Comparison of ENCODE assay signal across 9 cellular contexts in the genomic region with DNA sequence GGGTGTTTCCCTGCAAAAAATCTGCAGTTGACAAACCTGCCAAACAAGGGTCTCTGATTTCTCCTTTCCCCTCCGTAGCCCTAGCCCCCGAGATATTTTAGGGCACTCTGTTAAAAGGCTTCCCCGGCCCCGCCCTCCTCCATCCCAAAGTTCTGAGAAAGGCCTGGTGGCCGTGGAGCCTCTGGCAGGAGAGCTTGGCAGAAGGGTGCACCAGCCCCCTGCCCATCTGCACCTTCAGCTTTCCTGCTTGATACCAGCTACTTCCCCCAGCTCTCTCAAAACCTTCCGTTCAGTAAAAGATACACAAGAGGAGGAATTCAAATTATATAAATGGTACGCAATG. TPM values are rescaled to one million over a fixed set of nuclear protein-coding genes. Genes with fewer than 3 reads are reported as not detected.
DNase-seq lines count a peak whose midpoint lies in the region; ATAC-seq and TF ChIP-seq lines count a peak whose summit lies in the region.
"Had no signal": no experiment of that assay in that cellular context is flagged by ENCODE, and none has a peak within 500 bp of the region (broad histone marks: within the 10 kb centered on the region; RNA-seq: fewer than 3 reads in every experiment).

No MANE protein-coding gene starts in this region.

- CTCF ChIA-PET in Caco-2 (lab: Charles Lee) = interaction anchor here (0.9 to 1.0 kb wide), 3 partner anchors 19 to 712 kb away, joined by 3 to 5 read pairs (median 3); no protein-coding TSS in a partner anchor

- peak overlapping the region; percentile 71 for H2BK5ac ChIP-seq in trophoblast cell (ENCODE audit: low read depth, low read length, poor library complexity)

- peak overlapping the region; percentile 82 for H3K18ac ChIP-seq in trophoblast cell (ENCODE audit: low read length)

- H4K12ac ChIP-seq in trophoblast cell (ENCODE audit: low read depth, low read length) = peak overlapping the region; percentile 79

- intact Hi-C loops in Caco-2 (cut with micrococcal nuclease; ENCODE audit: unreplicated experiment) = loop anchor here (2.0 kb wide), 1 partner anchor 65 kb away; a partner anchor contains a TSS

- DNase-seq in Caco-2 (peak in 1 of 2 experiments; percentile 1), SJSA1 (ENCODE audit: low read depth in 1 of 2, low spot score in 2 of 2) (peak in 1 of 2 experiments; percentile 43), fibroblast of lung (ENCODE audit: low read depth in 2 of 2) (no peak), trophoblast cell (no peak), RPMI8226 (no peak)
- DNase-seq in activated CD4-positive, CD25-positive, alpha-beta regulatory T cell (lab: John Stamatoyannopoulos, UW) = no peak
- DNase-seq: NCI-H187 treated with DMSO at 0.1 percent for 48 hours had no signal

- H3K4me1 ChIP-seq in Caco-2 = peaks cover 39% of the 10 kb centered on the region
- H3K4me1 ChIP-seq in SJSA1 (replicated peaks) = peaks cover 22% of the 10 kb centered on the region
- H3K4me1 ChIP-seq in fibroblast of lung (ENCODE audit: control insufficient read depth, extremely low read depth, insufficient read depth, low read length) = peaks cover 5% of the 10 kb centered on the region
- peaks cover 24 to 31% of the 10 kb centered on the region in 2 experiments for H3K4me1 ChIP-seq in trophoblast cell (ENCODE audit: control insufficient read depth in 1 of 2, insufficient read depth in 2 of 2, low read length in 2 of 2)

- H3K4me1 Mint-ChIP-seq in Caco-2 (ENCODE audit: low read depth, unreplicated experiment) = peaks cover 38% of the 10 kb centered on the region

- ATAC-seq in GM19328 (IDR thresholded peaks at IDR 0.05; ENCODE audit: unreplicated experiment) = no peak
- no peak for ATAC-seq in GM21526 (IDR thresholded peaks at IDR 0.05; ENCODE audit: low FRiP score, unreplicated experiment)

- POLR2A ChIA-PET in Caco-2 (lab: Charles Lee) = interaction anchor here (0.6 to 1.0 kb wide), 4 partner anchors 14 to 30 kb away, joined by 4 to 10 read pairs (median 5); no protein-coding TSS in a partner anchor

- peaks cover 18% of the 10 kb centered on the region for H3K79me1 ChIP-seq in trophoblast cell (ENCODE audit: low read length)

- H3K27me3 Mint-ChIP-seq in Caco-2 (ENCODE audit: insufficient read depth, unreplicated experiment) = no peaks in the 10 kb centered on the region

- peak overlapping the region; percentile 99 for H4K91ac ChIP-seq in trophoblast cell (ENCODE audit: low read depth, low read length)

- H3K4me3 ChIP-seq in Caco-2 (ENCODE audit: low read depth, low read length) (peak overlapping the region; percentile 91; the same call in 1 of the 2 replicates), SJSA1 (peak overlapping the region; percentile 99), fibroblast of lung (replicated peaks in 1 of 4; ENCODE audit: control extremely low read depth in 1 of 4, insufficient read depth in 1 of 4, low read depth in 3 of 4, low read length in 4 of 4) (peak overlapping the region in 2 of 4 experiments; percentile 52 to 94), trophoblast cell (ENCODE audit: low read depth, low read length) (peak overlapping the region; percentile 69)

- H3K27me3 ChIP-seq in Caco-2 (replicated peaks; ENCODE audit: control insufficient read depth, insufficient read depth, low read length) (no peaks in the 10 kb centered on the region), SJSA1 (replicated peaks) (no peaks in the 10 kb centered on the region), fibroblast of lung (ENCODE audit: control insufficient read depth, insufficient read depth, low read length) (no peaks in the 10 kb centered on the region), trophoblast cell (ENCODE audit: insufficient read depth, low read length) (no peaks in the 10 kb centered on the region)

- no peak overlapping the region for H3K23ac ChIP-seq in trophoblast cell (ENCODE audit: low read length)

- H3K9me3 ChIP-seq in Caco-2 (peaks cover 17% of the 10 kb centered on the region), SJSA1 (replicated peaks) (no peaks in the 10 kb centered on the region), fibroblast of lung (ENCODE audit: control insufficient read depth, insufficient read depth, low read depth, low read length) (no peaks in the 10 kb centered on the region), trophoblast cell (ENCODE audit: insufficient read depth, low read depth, low read length) (peaks cover 5% of the 10 kb centered on the region)

- peak overlapping the region; percentile 70 for H3K4me2 ChIP-seq in fibroblast of lung (ENCODE audit: extremely low read depth, insufficient read depth, low read length)
- peak overlapping the region; percentile 88 for H3K4me2 ChIP-seq in trophoblast cell (ENCODE audit: low read length)

- H2AFZ ChIP-seq in fibroblast of lung (ENCODE audit: low read length) (peak overlapping the region; percentile 57), trophoblast cell (ENCODE audit: insufficient read depth, low read length, poor library complexity) (peak overlapping the region; percentile 92)

- peaks cover 16% of the 10 kb centered on the region for H3K36me3 Mint-ChIP-seq in Caco-2 (ENCODE audit: insufficient read depth, unreplicated experiment)

- H2AK5ac ChIP-seq in trophoblast cell (ENCODE audit: low read length) = peak overlapping the region; percentile 98

- H3K9ac ChIP-seq in fibroblast of lung (ENCODE audit: insufficient read depth, low read length) (peak overlapping the region; percentile 53), trophoblast cell (ENCODE audit: low read length) (no peak overlapping the region)

- H3K36me3 ChIP-seq in Caco-2 (ENCODE audit: control insufficient read depth, insufficient read depth, low read length) (peaks cover 4% of the 10 kb centered on the region; the same call in 1 of the 2 replicates), SJSA1 (peaks cover 30% of the 10 kb centered on the region), fibroblast of lung (ENCODE audit: control insufficient read depth, insufficient read depth, low read length) (no peaks in the 10 kb centered on the region), trophoblast cell (ENCODE audit: control insufficient read depth in 1 of 2, insufficient read depth in 2 of 2, low read length in 2 of 2) (peaks cover 7% of the 10 kb centered on the region in 2 experiments)

- BruUV-seq in Caco-2 (replicated peaks; lab: Mats Ljungman, UMichigan) = no TSS peak

- H3K79me2 ChIP-seq in fibroblast of lung (ENCODE audit: control insufficient read depth, insufficient read depth, low read length) (peaks cover 41% of the 10 kb centered on the region), trophoblast cell (ENCODE audit: control insufficient read depth, insufficient read depth, low read length, poor library complexity) (peaks cover 17% of the 10 kb centered on the region)

- H3K4ac ChIP-seq in trophoblast cell (ENCODE audit: low read depth, low read length) = peak overlapping the region; percentile 53

- H4K20me1 ChIP-seq in fibroblast of lung (ENCODE audit: control insufficient read depth, extremely low read depth, insufficient read depth, low read length) = no peaks in the 10 kb centered on the region

- no CpG with 5 or more reads among the region's 7 CpGs for WGBS in trophoblast cell (ENCODE audit: extremely low coverage, insufficient coverage, insufficient read length)

- H3K14ac ChIP-seq in trophoblast cell (ENCODE audit: low read length) = peak overlapping the region; percentile 78

- H3K9me3 Mint-ChIP-seq in Caco-2 (ENCODE audit: unreplicated experiment) = peaks cover 25% of the 10 kb centered on the region

- H3K4me3 Mint-ChIP-seq in Caco-2 (ENCODE audit: unreplicated experiment) = peak overlapping the region; percentile 95

- H3K27ac Mint-ChIP-seq in Caco-2 (ENCODE audit: unreplicated experiment) = peak overlapping the region; percentile 92

- H4K8ac ChIP-seq in trophoblast cell (ENCODE audit: low read depth, low read length) = peak overlapping the region; percentile 96

- H2BK120ac ChIP-seq in trophoblast cell (ENCODE audit: insufficient read depth, low read length, poor library complexity) = peak overlapping the region; percentile 95

- TF ChIP-seq CTCF in Caco-2 (IDR thresholded peaks at IDR 0.05; ENCODE audit: insufficient read depth in 1 of 2, low read depth in 1 of 2, low read length in 1 of 2, severe bottlenecking in 1 of 2, unreplicated experiment in 1 of 2) (no peak), fibroblast of lung (conservative IDR thresholded peaks at IDR 0.05 in 1 of 2, IDR thresholded peaks at IDR 0.05 in 1 of 2; ENCODE audit: low read depth in 1 of 2, low read length in 2 of 2) (no peak)

- H3K27ac ChIP-seq in SJSA1 (0 out of 2 replicates have a peak overlapping the region, but pooled peaks have one; percentile 81), fibroblast of lung (ENCODE audit: insufficient read depth, low read length) (peak overlapping the region; percentile 84), trophoblast cell (ENCODE audit: low read depth, low read length) (peak overlapping the region; percentile 41)

- H2BK12ac ChIP-seq in trophoblast cell (ENCODE audit: low read length) = peak overlapping the region; percentile 95

RNA-seq across cellular contexts. Expression of a gene that starts 0.7 kb away (rescaled TPM):
- total RNA-seq in Caco-2 (2022) (68.9 and 86.4 TPM in 2 replicates), fibroblast of lung (36.2 and 46.6 TPM in 2 replicates)
- total RNA-seq in SJSA1 (2014; rRNA removed; shearing (Covaris generic)) = 68.9 and 106 TPM in 2 replicates
- polyA plus RNA-seq in fibroblast of lung = 39.9 and 61.7 TPM in 2 replicates
- 39.8 and 57.6 TPM in 2 replicates for polyA plus RNA-seq in fibroblast of lung (2012)
- polyA minus RNA-seq in fibroblast of lung (ENCODE audit: low replicate concordance) = 50.1 and 68.5 TPM in 2 replicates
- polyA plus RNA-seq in trophoblast cell (2013) = 60.8 and 62.9 TPM in 2 replicates

RNA-seq across cellular contexts. Expression of a gene that starts 13.7 kb away (rescaled TPM):
- total RNA-seq in Caco-2 (2022) (16.1 and 19.9 TPM in 2 replicates), fibroblast of lung (32.4 and 45.2 TPM in 2 replicates)
- 3.6 and 5.1 TPM in 2 replicates for total RNA-seq in SJSA1 (2014; rRNA removed; shearing (Covaris generic))
- polyA plus RNA-seq in fibroblast of lung = 15.0 and 15.7 TPM in 2 replicates
- 25.1 and 27.7 TPM in 2 replicates for polyA plus RNA-seq in fibroblast of lung (2012)
- 24.6 and 29.0 TPM in 2 replicates for polyA minus RNA-seq in fibroblast of lung (ENCODE audit: low replicate concordance)
- 11.5 and 12.7 TPM in 2 replicates for polyA plus RNA-seq in trophoblast cell (2013)

RNA-seq across cellular contexts. Expression of a gene that starts 30.6 kb away (rescaled TPM):
- total RNA-seq in Caco-2 (2022) (65.4 and 68.1 TPM in 2 replicates), fibroblast of lung (320 and 387 TPM in 2 replicates)
- 485 TPM in 2 replicates for total RNA-seq in SJSA1 (2014; rRNA removed; shearing (Covaris generic))
- polyA plus RNA-seq in fibroblast of lung = 93.2 and 128 TPM in 2 replicates
- 160 and 278 TPM in 2 replicates for polyA plus RNA-seq in fibroblast of lung (2012)
- polyA minus RNA-seq in fibroblast of lung (ENCODE audit: low replicate concordance) = 166 and 363 TPM in 2 replicates
- 9.1 and 9.3 TPM in 2 replicates for polyA plus RNA-seq in trophoblast cell (2013)
